In the genomic region with DNA sequence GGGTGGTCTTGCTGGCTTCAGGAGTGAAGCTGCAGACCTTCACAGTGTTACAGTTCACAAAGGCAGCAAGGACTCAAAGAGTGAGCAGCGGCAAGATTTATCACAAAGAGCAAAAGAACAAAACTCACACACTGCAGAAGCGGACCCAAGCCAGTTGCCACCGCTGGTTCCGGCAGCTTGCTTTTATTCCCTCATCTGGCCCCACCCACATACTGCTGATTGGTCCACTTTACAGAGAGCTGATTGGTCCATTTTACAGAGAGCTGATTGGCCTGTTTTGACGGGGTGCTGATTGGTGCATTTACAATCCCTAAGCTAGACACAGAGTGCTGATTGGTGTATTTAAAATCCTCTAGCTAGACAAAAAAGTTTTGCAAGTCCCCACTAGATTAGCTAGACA, we compare ENCODE assay signal across 23 cellular contexts. TPM values are rescaled to one million over a fixed set of nuclear protein-coding genes. Genes with fewer than 3 reads are reported as not detected.
DNase-seq lines count a peak whose midpoint lies in the region; ATAC-seq and TF ChIP-seq lines count a peak whose summit lies in the region.
"Had no signal": no experiment of that assay in that cellular context is flagged by ENCODE, and none has a peak within 500 bp of the region (broad histone marks: within the 10 kb centered on the region; RNA-seq: fewer than 3 reads in every experiment).

No MANE protein-coding gene starts in this region.

- no peak for TF ChIP-seq POLR2A in gastrocnemius medialis (IDR thresholded peaks at IDR 0.05)

- H3K36me3 ChIP-seq in gastrocnemius medialis, result no peaks in the 10 kb centered on the region
- H3K36me3 ChIP-seq: BE2C; BLaER1 treated with 17β-estradiol and CSF1 and Interleukin-3, amounts not matched to agents 10 nM and 100 nM had no signal

- H3K27ac Mint-ChIP-seq in WTC11, result no peak overlapping the region
- H3K27ac Mint-ChIP-seq in nephron, result peak overlapping the region in 2 of 3 experiments; percentile 68 to 79
- no peak overlapping the region for H3K27ac Mint-ChIP-seq in natural killer cell
- H3K27ac Mint-ChIP-seq: CD14-positive monocyte; CD4-positive, alpha-beta T cell had no signal

- H3K4me3 ChIP-seq in gastrocnemius medialis, result no peak overlapping the region
- H3K4me3 ChIP-seq: A549; BLaER1 treated with 17β-estradiol and CSF1 and Interleukin-3, amounts not matched to agents 10 nM and 100 nM; GM12878 had no signal

- CTCF ChIA-PET in WTC11 (lab: Charles Lee), result no interaction called here

- H3K27me3 ChIP-seq in gastrocnemius medialis, result no peaks in the 10 kb centered on the region
- H3K27me3 ChIP-seq: BE2C had no signal

- H3K27me3 Mint-ChIP-seq in WTC11 (ENCODE audit: low read depth), result peaks cover 3% of the 10 kb centered on the region
- H3K27me3 Mint-ChIP-seq in nephron (ENCODE audit: low read depth), result peaks cover 5% of the 10 kb centered on the region
- H3K27me3 Mint-ChIP-seq in natural killer cell (ENCODE audit: low read depth in 2 of 2), result peaks cover 0 to 3% of the 10 kb centered on the region in 2 donors

- no peaks in the 10 kb centered on the region for H3K9me3 ChIP-seq in gastrocnemius medialis
- H3K9me3 ChIP-seq: A549, BE2C had no signal

- peak overlapping the region in 3 of 4 donors; percentile 70 to 84 (median 74) for H3K27ac ChIP-seq in gastrocnemius medialis
- H3K27ac ChIP-seq: A549; BLaER1 treated with 17β-estradiol and CSF1 and Interleukin-3, amounts not matched to agents 10 nM and 100 nM had no signal

- peaks cover 14% of the 10 kb centered on the region for H3K36me3 Mint-ChIP-seq in WTC11
- no peaks in the 10 kb centered on the region for H3K36me3 Mint-ChIP-seq in nephron (ENCODE audit: low read depth)
- no peaks in the 10 kb centered on the region for H3K36me3 Mint-ChIP-seq in natural killer cell
- H3K36me3 Mint-ChIP-seq: CD14-positive monocyte; CD8-positive, alpha-beta memory T cell had no signal

- H3K9me3 Mint-ChIP-seq in WTC11, result peaks cover 23% of the 10 kb centered on the region
- peaks cover 2% of the 10 kb centered on the region for H3K9me3 Mint-ChIP-seq in nephron
- no peaks in the 10 kb centered on the region for H3K9me3 Mint-ChIP-seq in natural killer cell
- H3K9me3 Mint-ChIP-seq: CD4-positive, alpha-beta T cell had no signal

- DNase-seq in WTC11 (ENCODE audit: low spot score), result no peak
- DNase-seq in gastrocnemius medialis, result no peak
- DNase-seq in natural killer cell, result no peak
- DNase-seq: 8988T; ACHN; AML-193; BE2C; CD4-positive, alpha-beta T cell; CD8-positive, alpha-beta memory T cell; DMS 273 treated with DMSO at 0.1 percent for 48 hours; DMS79; EL; GDM1; GOT3; H7; HCEC 1CT had no signal

- intact Hi-C loops in gastrocnemius medialis (cut with DNase I; ENCODE audit: low total_unique reads) (no loop called here), natural killer cell (cut with micrococcal nuclease) (no loop called here)

- ATAC-seq in WTC11 (no peak), gastrocnemius medialis (no peak), natural killer cell (no peak), GM21737 (IDR thresholded peaks at IDR 0.05; ENCODE audit: unreplicated experiment) (no peak), HG02571 (IDR thresholded peaks at IDR 0.05; ENCODE audit: unreplicated experiment) (no peak)
- ATAC-seq: A549, GM12878 had no signal

- H3K4me1 Mint-ChIP-seq in WTC11, result peaks cover 34% of the 10 kb centered on the region
- H3K4me1 Mint-ChIP-seq in nephron, result peaks cover 21% of the 10 kb centered on the region
- H3K4me1 Mint-ChIP-seq in natural killer cell, result no peaks in the 10 kb centered on the region
- H3K4me1 Mint-ChIP-seq: CD14-positive monocyte; CD8-positive, alpha-beta memory T cell had no signal

- TF ChIP-seq CTCF in WTC11 (IDR thresholded peaks at IDR 0.05), result no peak
- no peak for TF ChIP-seq CTCF in nephron (IDR thresholded peaks at IDR 0.05; ENCODE audit: unreplicated experiment in 3 of 3)
- TF ChIP-seq CTCF in gastrocnemius medialis (IDR thresholded peaks at IDR 0.05 in 4 of 5, conservative IDR thresholded peaks at IDR 0.05 in 1 of 5), result no peak
- TF ChIP-seq CTCF in natural killer cell (IDR thresholded peaks at IDR 0.05), result no peak

- H3K4me3 Mint-ChIP-seq in WTC11, result no peak overlapping the region
- H3K4me3 Mint-ChIP-seq in nephron, result no peak overlapping the region
- H3K4me3 Mint-ChIP-seq in natural killer cell, result no peak overlapping the region
- H3K4me3 Mint-ChIP-seq: CD14-positive monocyte; CD4-positive, alpha-beta T cell; CD8-positive, alpha-beta memory T cell had no signal

- H3K4me1 ChIP-seq in gastrocnemius medialis, result peaks cover 8 to 11% of the 10 kb centered on the region in 2 donors
- H3K4me1 ChIP-seq: BE2C had no signal

- in situ Hi-C loops in gastrocnemius medialis (cut with MboI; ENCODE audit: low sequenced_read_pairs in 4 of 4), result no loop called here

- POLR2A ChIA-PET in WTC11 (lab: Charles Lee), result interaction anchor here (0.6 to 0.7 kb wide), 2 partner anchors 37 to 854 kb away, joined by 3 to 4 read pairs; a partner anchor contains a TSS

TF ChIP-seq in WTC11, 78 proteins besides CTCF, POLR2A, EP300 and RAD21:
- TF ChIP-seq TEAD4 (CRISPR knock-in tag; IDR thresholded peaks at IDR 0.05) (no peak), NFYB (CRISPR knock-in tag; conservative IDR thresholded peaks at IDR 0.05; ENCODE audit: low read depth) (peak; percentile 70), CREM (CRISPR knock-in tag; IDR thresholded peaks at IDR 0.05) (no peak)

RNA-seq across cellular contexts. Expression of a gene that starts 37.3 kb away (rescaled TPM):
- total RNA-seq in WTC11 (2021) (171 to 185 TPM (median 181 TPM) in 3 replicates), gastrocnemius medialis (100 to 1,000 TPM in 1 of 4 donors, 10 to 100 TPM in 3; 54.7 to 124 (median 91.2) TPM), natural killer cell (10 to 100 TPM in 1 of 3 donors, 1 to 10 TPM in 2; 4.8 to 28.5 (median 6.1) TPM)

Comparison
In these comparisons a context has a peak if more than half of its experiments do, and no peak if none do; other contexts are left out.
1. H3K27ac Mint-ChIP-seq: peak in nephron (2 of 3); none in WTC11 (single experiment) and natural killer cell (0 of 2).